In the genomic region with DNA sequence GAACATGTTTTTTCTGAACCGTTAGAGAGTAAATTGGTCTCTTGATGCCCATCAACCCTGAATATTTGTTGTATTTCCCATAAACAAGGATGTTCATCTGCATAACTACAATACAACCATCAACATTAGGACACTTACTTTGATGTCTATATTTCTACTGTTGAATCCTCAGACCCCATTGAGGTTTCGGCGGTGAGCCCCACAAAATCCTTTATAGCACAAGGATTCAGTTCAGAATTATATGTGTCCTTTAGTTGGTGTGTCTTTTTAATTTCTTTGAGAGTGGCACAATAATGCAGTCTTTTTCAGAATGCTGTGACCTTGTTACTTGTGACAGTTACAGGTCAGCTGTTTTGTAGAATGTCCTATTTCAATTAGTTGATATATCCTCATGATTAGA, we compare ENCODE assay signal across 22 cellular contexts.
"Had no signal": no experiment of that assay in that cellular context is flagged by ENCODE, and none has a peak within 500 bp of the region (broad histone marks: within the 10 kb centered on the region; RNA-seq: fewer than 3 reads in every experiment).

No MANE protein-coding gene starts in this region.

- H3K27ac ChIP-seq: HL-60, SJSA1, SK-N-MC had no signal

- H3K4me3 ChIP-seq: SJSA1, SK-N-MC had no signal

- FAIRE-seq: HTR-8/SVneo, RCC 7860 had no signal

- H3K27me3 ChIP-seq: SJSA1 had no signal

- DNase-seq: KBM-7, MV-4-11, NCI-H1048, NCI-H1105, NCI-H1417, NCI-H1436 treated with DMSO at 0.1 percent for 48 hours, NCI-H1694, NCI-H187 treated with DMSO at 0.1 percent for 48 hours, NCI-H2029 treated with DMSO at 0.1 percent for 48 hours, NCI-H2171 treated with DMSO at 0.1 percent for 48 hours, NCI-H345, NCI-H524, NCI-H526 treated with DMSO at 0.1 percent for 48 hours, NCI-H774, Right ventricle myocardium superior, RPMI8226, SIG-M5 had no signal
